In genomic region chr22:47000888-47001287, GRCh38 we compare ENCODE assay signal across 1 cellular context.
TF ChIP-seq lines count a peak whose summit lies in the region.

No MANE protein-coding gene starts in this region.

TF ChIP-seq in HepG2, 621 proteins besides CTCF, POLR2A, EP300 and RAD21 (continued from another document):
- no peak for TF ChIP-seq TMF1 (CRISPR knock-in tag; IDR thresholded peaks at IDR 0.05; ENCODE audit: low read depth)
